ENCODE assay signal across 17 cellular contexts in genomic region chr5:114500756-114501155, GRCh38.
DNase-seq lines count a peak whose midpoint lies in the region; ATAC-seq, FAIRE-seq and TF ChIP-seq lines count a peak whose summit lies in the region.
"Had no signal": no experiment of that assay in that cellular context is flagged by ENCODE, and none has a peak within 500 bp of the region (broad histone marks: within the 10 kb centered on the region; RNA-seq: fewer than 3 reads in every experiment).

No MANE protein-coding gene starts in this region.

- in situ Hi-C loops in HepG2 (cut with HindIII; ENCODE audit: extremely low pct_ligation_motif_present, low pct_unique_long_range_greater_than_20kb): no loop called here

- no peak for TF ChIP-seq RAD21 in HepG2 (CRISPR knock-in tag; IDR thresholded peaks at IDR 0.05)

- peak overlapping the region in 9 of 11 experiments; percentile 2 to 56 (median 21); a peak in 10 of 22 replicates for H3K4me2 ChIP-seq in BLaER1 treated with 17β-estradiol and CSF1 and Interleukin-3, amounts not matched to agents 10 nM and 100 nM
- H3K4me2 ChIP-seq in HepG2 (ENCODE audit: low read depth, low read length): no peak overlapping the region

- ATAC-seq in left lobe of liver: peak; percentile 38
- no peak for ATAC-seq in HG02623 (IDR thresholded peaks at IDR 0.05; ENCODE audit: unreplicated experiment)
- no peak for ATAC-seq in HepG2
- ATAC-seq in HG03460 (IDR thresholded peaks at IDR 0.05; ENCODE audit: unreplicated experiment): no peak
- ATAC-seq: GM12878, K562 had no signal

- H3K27me3 ChIP-seq in BLaER1 treated with 17β-estradiol and CSF1 and Interleukin-3, amounts not matched to agents 10 nM and 100 nM: no peaks in the 10 kb centered on the region
- no peaks in the 10 kb centered on the region for H3K27me3 ChIP-seq in HepG2 (ENCODE audit: control insufficient read depth in 1 of 2, insufficient read depth in 2 of 2, low read length in 2 of 2)
- H3K27me3 ChIP-seq: BE2C had no signal

- DNase-seq in MV-4-11 (lab: John Stamatoyannopoulos, UW): peak; percentile 49
- peak; percentile 23 for DNase-seq in SKM-1 treated with dmso at 0.1 percent for 144 hours (lab: John Stamatoyannopoulos, UW; ENCODE audit: unreplicated experiment)
- DNase-seq in left lobe of liver (ENCODE audit: low spot score): no peak
- no peak for DNase-seq in hippocampal formation (lab: John Stamatoyannopoulos, UW)
- no peak for DNase-seq in HepG2 (ENCODE audit: low spot score)
- DNase-seq: BE2C, Calu3, DMS79, GM23248 had no signal

- POLR2A ChIA-PET in HepG2 (lab: Yijun Ruan, JAX): no interaction called here

- H3K4me3 ChIP-seq in BLaER1 treated with 17β-estradiol and CSF1 and Interleukin-3, amounts not matched to agents 10 nM and 100 nM: no peak overlapping the region
- H3K4me3 ChIP-seq in HepG2 (replicated peaks in 1 of 3; ENCODE audit: insufficient read depth in 1 of 3, low read depth in 2 of 3, low read length in 3 of 3): no peak overlapping the region
- H3K4me3 ChIP-seq: GM12878, GM23248, K562 had no signal

- CTCF ChIA-PET in HepG2 (lab: Yijun Ruan, JAX; ENCODE audit: low intra/inter-chr PET ratio, low total read pairs): no interaction called here

- no peaks in the 10 kb centered on the region for H4K20me1 ChIP-seq in BLaER1 treated with 17β-estradiol and CSF1 and Interleukin-3, amounts not matched to agents 10 nM and 100 nM
- H4K20me1 ChIP-seq in HepG2 (ENCODE audit: insufficient read depth, low read length): no peaks in the 10 kb centered on the region

- FAIRE-seq in HepG2 (lab: Jason Lieb, UNC): no peak
- FAIRE-seq: A204.1, GM12878, GM18507, H54, K562 had no signal

- 0 out of 22 replicates have a peak, but pooled peaks cover 0 to 4% (median 0%) of the 10 kb centered on the region in 11 experiments for H3K9me3 ChIP-seq in BLaER1 treated with 17β-estradiol and CSF1 and Interleukin-3, amounts not matched to agents 10 nM and 100 nM (replicated peaks in 1 of 11)
- no peaks in the 10 kb centered on the region for H3K9me3 ChIP-seq in HepG2 (ENCODE audit: low read length)
- H3K9me3 ChIP-seq: BE2C had no signal

- H3K27ac ChIP-seq in BLaER1 treated with 17β-estradiol and CSF1 and Interleukin-3, amounts not matched to agents 10 nM and 100 nM: no peak overlapping the region
- H3K27ac ChIP-seq in HepG2 (ENCODE audit: extremely low read length, insufficient read depth, low read length): no peak overlapping the region
- H3K27ac ChIP-seq: GM23248 had no signal

- TF ChIP-seq EP300 in HepG2 (IDR thresholded peaks at IDR 0.05; ENCODE audit: low read depth in 2 of 2, low read length in 2 of 2) (no peak), HepG2 (CRISPR knock-in tag; IDR thresholded peaks at IDR 0.05; ENCODE audit: borderline replicate concordance) (no peak)

- WGBS in HepG2 (ENCODE audit: low lambda C conversion rate): 11% methylated on average over 4 of the region's 4 CpGs

- H3K9ac ChIP-seq in BLaER1 treated with 17β-estradiol and CSF1 and Interleukin-3, amounts not matched to agents 10 nM and 100 nM: no peak overlapping the region
- H3K9ac ChIP-seq in HepG2 (ENCODE audit: insufficient read depth, low read depth, low read length): no peak overlapping the region
- H3K9ac ChIP-seq: GM23248 had no signal

- H2AFZ ChIP-seq in HepG2 (ENCODE audit: low read length): no peak overlapping the region
- H2AFZ ChIP-seq: GM23248 had no signal

- TF ChIP-seq CTCF in HepG2 (CRISPR knock-in tag; IDR thresholded peaks at IDR 0.05): no peak

- H3K79me2 ChIP-seq in HepG2 (ENCODE audit: insufficient read depth, low read length): no peaks in the 10 kb centered on the region

- intact Hi-C loops in HepG2 (cut with micrococcal nuclease; ENCODE audit: unreplicated experiment): no loop called here

- H3K4me1 ChIP-seq in BLaER1 treated with 17β-estradiol and CSF1 and Interleukin-3, amounts not matched to agents 10 nM and 100 nM: peaks cover 0 to 25% (median 12%) of the 10 kb centered on the region in 10 experiments; a peak in 15 of 20 replicates
- no peaks in the 10 kb centered on the region for H3K4me1 ChIP-seq in HepG2 (ENCODE audit: insufficient read depth, low read length)
- H3K4me1 ChIP-seq: BE2C had no signal

- no TSS peak for BruUV-seq in HepG2 (replicated peaks; lab: Mats Ljungman, UMichigan)

- TF ChIP-seq POLR2A in HepG2 (IDR thresholded peaks at IDR 0.05; ENCODE audit: insufficient read depth in 1 of 2, low read depth in 2 of 2, low read length in 2 of 2): no peak

- H3K36me3 ChIP-seq in BLaER1 treated with 17β-estradiol and CSF1 and Interleukin-3, amounts not matched to agents 10 nM and 100 nM: no peaks in the 10 kb centered on the region
- no peaks in the 10 kb centered on the region for H3K36me3 ChIP-seq in HepG2 (replicated peaks in 1 of 2; ENCODE audit: control insufficient read depth in 1 of 2, insufficient read depth in 2 of 2, low read length in 2 of 2)
- H3K36me3 ChIP-seq: BE2C had no signal

TF ChIP-seq in HepG2, 621 proteins besides CTCF, POLR2A, EP300 and RAD21:
- TF ChIP-seq ZBTB38 (CRISPR knock-in tag; IDR thresholded peaks at IDR 0.05) (no peak), MTF1 (CRISPR knock-in tag; IDR thresholded peaks at IDR 0.05) (no peak), CHD4 (IDR thresholded peaks at IDR 0.05; ENCODE audit: borderline replicate concordance, low read length) (no peak), TERF1 (CRISPR knock-in tag; IDR thresholded peaks at IDR 0.05) (no peak), SALL1 (CRISPR knock-in tag; IDR thresholded peaks at IDR 0.05) (no peak), PHF21A (CRISPR knock-in tag; IDR thresholded peaks at IDR 0.05) (no peak)
TF ChIP-seq in HepG2: peak in this region for 0.

Comparison
In these comparisons a context has a peak if more than half of its experiments do, and no peak if none do; other contexts are left out.
1. DNase-seq: peak in MV-4-11 (single experiment) and SKM-1 treated with dmso at 0.1 percent for 144 hours (single experiment); none in left lobe of liver (single experiment), hippocampal formation (0 of 2) and HepG2 (single experiment).